In the genomic region with DNA sequence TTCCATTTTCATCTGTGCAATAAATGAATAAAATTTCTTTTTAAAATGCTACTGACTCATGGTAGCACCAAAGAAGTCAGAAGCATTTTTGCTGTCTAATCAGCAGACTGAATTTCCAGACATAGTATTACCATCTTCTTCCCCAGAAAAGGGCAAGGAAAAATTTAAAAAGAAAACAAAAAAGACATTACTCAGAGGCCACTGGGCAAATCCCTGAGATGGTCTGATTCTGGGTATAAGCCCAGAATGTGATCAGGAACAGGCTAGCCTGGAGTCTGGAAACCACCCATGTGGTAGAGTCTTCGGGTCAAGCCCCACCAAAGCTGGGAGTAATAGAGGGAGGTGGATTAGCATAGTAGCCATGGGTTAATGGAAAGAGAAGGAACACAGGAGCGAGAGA, we compare ENCODE assay signal across 22 cellular contexts.
DNase-seq lines count a peak whose midpoint lies in the region; ATAC-seq and TF ChIP-seq lines count a peak whose summit lies in the region.
"Had no signal": no experiment of that assay in that cellular context is flagged by ENCODE, and none has a peak within 500 bp of the region (broad histone marks: within the 10 kb centered on the region; RNA-seq: fewer than 3 reads in every experiment).

No MANE protein-coding gene starts in this region.

- peak overlapping the region in 7 of 11 experiments; percentile 60 to 93 (median 86); a peak in 12 of 22 replicates for H3K4me2 ChIP-seq in BLaER1 treated with 17β-estradiol and CSF1 and Interleukin-3, amounts not matched to agents 10 nM and 100 nM
- H3K4me2 ChIP-seq in GM23338, result no peak overlapping the region

- H3K4me3 ChIP-seq in BLaER1 treated with 17β-estradiol and CSF1 and Interleukin-3, amounts not matched to agents 10 nM and 100 nM, result no peak overlapping the region
- H3K4me3 ChIP-seq in GM23338 (no peak overlapping the region), brain microvascular endothelial cell (ENCODE audit: low read depth, low read length) (no peak overlapping the region), vagina (no peak overlapping the region)
- H3K4me3 ChIP-seq: GM12878 had no signal

- H3K9me2 ChIP-seq in GM23338 (ENCODE audit: insufficient read depth), result 0 out of 2 replicates have a peak, but pooled peaks cover 7% of the 10 kb centered on the region

- no peak overlapping the region for H3K4me3 Mint-ChIP-seq in GM23338
- H3K4me3 Mint-ChIP-seq in CD4-positive, alpha-beta T cell, result no peak overlapping the region
- H3K4me3 Mint-ChIP-seq: CD14-positive monocyte, IgD-negative memory B cell, T-cell had no signal

- no peaks in the 10 kb centered on the region for H3F3A ChIP-seq in GM23338 (replicated peaks; ENCODE audit: low read depth)

- H3K27me3 ChIP-seq in BLaER1 treated with 17β-estradiol and CSF1 and Interleukin-3, amounts not matched to agents 10 nM and 100 nM, result no peaks in the 10 kb centered on the region
- H3K27me3 ChIP-seq in GM23338 (ENCODE audit: insufficient read depth) (no peaks in the 10 kb centered on the region), brain microvascular endothelial cell (replicated peaks) (no peaks in the 10 kb centered on the region), vagina (no peaks in the 10 kb centered on the region)
- H3K27me3 ChIP-seq in CD4-positive, alpha-beta T cell (ENCODE audit: control insufficient read depth, insufficient read depth, low read length), result no peaks in the 10 kb centered on the region

- no peak for TF ChIP-seq POLR2A in vagina (IDR thresholded peaks at IDR 0.05)

- no peaks in the 10 kb centered on the region for H4K20me1 ChIP-seq in BLaER1 treated with 17β-estradiol and CSF1 and Interleukin-3, amounts not matched to agents 10 nM and 100 nM
- no peaks in the 10 kb centered on the region for H4K20me1 ChIP-seq in GM23338 (replicated peaks; ENCODE audit: insufficient read depth)

- no peak overlapping the region for H3K27ac Mint-ChIP-seq in GM23338
- no peak overlapping the region for H3K27ac Mint-ChIP-seq in CD4-positive, alpha-beta T cell
- H3K27ac Mint-ChIP-seq: CD14-positive monocyte, IgD-negative memory B cell, T-cell had no signal

- H3K9ac ChIP-seq in BLaER1 treated with 17β-estradiol and CSF1 and Interleukin-3, amounts not matched to agents 10 nM and 100 nM, result 0 out of 22 replicates have a peak overlapping the region, but pooled peaks of 1 of the 11 experiments have one; percentile 65

- H3K27ac ChIP-seq in BLaER1 treated with 17β-estradiol and CSF1 and Interleukin-3, amounts not matched to agents 10 nM and 100 nM, result peak overlapping the region in 4 of 11 experiments; percentile 58 to 69 (median 64); a peak in 6 of 22 replicates
- H3K27ac ChIP-seq in GM23338 (ENCODE audit: low read depth) (no peak overlapping the region), brain microvascular endothelial cell (no peak overlapping the region), vagina (no peak overlapping the region)
- H3K27ac ChIP-seq in CD4-positive, alpha-beta T cell (ENCODE audit: low read depth, low read length), result no peak overlapping the region

- peak overlapping the region; percentile 89; the same call in 1 of the 2 replicates for H2AFZ ChIP-seq in GM23338

- H3K79me2 ChIP-seq in GM23338 (replicated peaks; ENCODE audit: insufficient read depth), result no peaks in the 10 kb centered on the region

- POLR2A ChIA-PET in CD4-positive, alpha-beta T cell (lab: Charles Lee), result no interaction called here

- H3K36me3 ChIP-seq in BLaER1 treated with 17β-estradiol and CSF1 and Interleukin-3, amounts not matched to agents 10 nM and 100 nM, result peaks cover 0 to 10% (median 0%) of the 10 kb centered on the region in 11 experiments; a peak in 3 of 22 replicates
- H3K36me3 ChIP-seq in GM23338 (ENCODE audit: insufficient read depth) (no peaks in the 10 kb centered on the region), brain microvascular endothelial cell (replicated peaks) (no peaks in the 10 kb centered on the region), vagina (no peaks in the 10 kb centered on the region)

- DNase-seq in GM23338 (ENCODE audit: low spot score) (no peak), brain microvascular endothelial cell (peak; percentile 1), vagina (ENCODE audit: extremely low spot score in 2 of 2) (no peak), NAMALWA (ENCODE audit: low spot score) (no peak), GM13977 (ENCODE audit: low spot score) (no peak)
- no peak for DNase-seq in CD4-positive, alpha-beta T cell
- DNase-seq: DMS79 treated with DMSO at 0.1 percent for 48 hours, GDM1, Karpas-422, NCI-H1048, NCI-H1436, NCI-H1930, NCI-H226, NCI-H524 treated with DMSO at 0.1 percent for 48 hours, RPMI8226, SHP77 treated with DMSO at 0.1 percent for 48 hours, T-cell had no signal

- H3K36me3 Mint-ChIP-seq in GM23338 (ENCODE audit: low read depth), result no peaks in the 10 kb centered on the region
- H3K36me3 Mint-ChIP-seq in CD4-positive, alpha-beta T cell (ENCODE audit: low read depth), result no peaks in the 10 kb centered on the region
- H3K36me3 Mint-ChIP-seq: CD14-positive monocyte, IgD-negative memory B cell, T-cell had no signal

- no peak for ATAC-seq in GM23338
- no peak for ATAC-seq in CD4-positive, alpha-beta T cell (ENCODE audit: poor library complexity)
- ATAC-seq: GM12878, SK-N-SH treated with all-trans-retinoic acid at 6 μM for 48 hours, T-cell had no signal

- intact Hi-C loops in CD4-positive, alpha-beta T cell (cut with DNase I, micrococcal nuclease), result no loop called here
- intact Hi-C loops in vagina (cut with DNase I), result no loop called here

- peaks cover 15 to 41% (median 34%) of the 10 kb centered on the region in 11 experiments for H3K9me3 ChIP-seq in BLaER1 treated with 17β-estradiol and CSF1 and Interleukin-3, amounts not matched to agents 10 nM and 100 nM (replicated peaks in 1 of 11)
- no peaks in the 10 kb centered on the region for H3K9me3 ChIP-seq in CD4-positive, alpha-beta T cell (ENCODE audit: control insufficient read depth, low read length)
- H3K9me3 ChIP-seq in vagina, result no peaks in the 10 kb centered on the region

- TF ChIP-seq CTCF in GM23338 (conservative IDR thresholded peaks at IDR 0.05; ENCODE audit: low read depth in 2 of 2) (no peak), brain microvascular endothelial cell (IDR thresholded peaks at IDR 0.05; ENCODE audit: low read depth, low read length, missing control alignments) (no peak), vagina (IDR thresholded peaks at IDR 0.05) (no peak), GM13977 (IDR thresholded peaks at IDR 0.05; ENCODE audit: extremely low read depth, insufficient read depth, missing control alignments) (no peak)
- TF ChIP-seq CTCF in CD4-positive, alpha-beta T cell (IDR thresholded peaks at IDR 0.05), result no peak

- H3K27me3 Mint-ChIP-seq in GM23338 (ENCODE audit: insufficient read depth, low read depth, poor library complexity), result no peaks in the 10 kb centered on the region
- H3K27me3 Mint-ChIP-seq in CD4-positive, alpha-beta T cell, result no peaks in the 10 kb centered on the region
- H3K27me3 Mint-ChIP-seq: T-cell had no signal

- CTCF ChIA-PET in CD4-positive, alpha-beta T cell (lab: Charles Lee), result no interaction called here

- peaks cover 3% of the 10 kb centered on the region; the same call in 1 of the 3 replicates for H3K9me3 Mint-ChIP-seq in GM23338
- peaks cover 2% of the 10 kb centered on the region for H3K9me3 Mint-ChIP-seq in CD4-positive, alpha-beta T cell

- in situ Hi-C loops in brain microvascular endothelial cell (cut with HindIII; ENCODE audit: low pct_ligation_motif_present, low sequenced_read_pairs) (no loop called here), GM13977 (cut with MboI; ENCODE audit: low pct_unique_long_range_greater_than_20kb, low sequenced_read_pairs, unreplicated experiment) (no loop called here)

- H3K4me1 Mint-ChIP-seq in GM23338, result peaks cover 1% of the 10 kb centered on the region; the same call in 1 of the 3 replicates
- H3K4me1 Mint-ChIP-seq in CD4-positive, alpha-beta T cell (ENCODE audit: low read depth), result peaks cover 18% of the 10 kb centered on the region

- peaks cover 46 to 67% (median 48%) of the 10 kb centered on the region in 10 experiments for H3K4me1 ChIP-seq in BLaER1 treated with 17β-estradiol and CSF1 and Interleukin-3, amounts not matched to agents 10 nM and 100 nM
- H3K4me1 ChIP-seq in GM23338 (ENCODE audit: insufficient read depth) (no peaks in the 10 kb centered on the region), vagina (no peaks in the 10 kb centered on the region)

TF ChIP-seq in GM23338, 12 proteins besides CTCF, POLR2A, EP300 and RAD21:
- no peak for TF ChIP-seq STAT1 (IDR thresholded peaks at IDR 0.05; ENCODE audit: unreplicated experiment)
- TF ChIP-seq EZH2 (IDR thresholded peaks at IDR 0.05; ENCODE audit: low read depth, unreplicated experiment), result no peak
- no peak for TF ChIP-seq ZNF331 (CRISPR knock-in tag; IDR thresholded peaks at IDR 0.05; ENCODE audit: low read depth)
